In the genomic region with DNA sequence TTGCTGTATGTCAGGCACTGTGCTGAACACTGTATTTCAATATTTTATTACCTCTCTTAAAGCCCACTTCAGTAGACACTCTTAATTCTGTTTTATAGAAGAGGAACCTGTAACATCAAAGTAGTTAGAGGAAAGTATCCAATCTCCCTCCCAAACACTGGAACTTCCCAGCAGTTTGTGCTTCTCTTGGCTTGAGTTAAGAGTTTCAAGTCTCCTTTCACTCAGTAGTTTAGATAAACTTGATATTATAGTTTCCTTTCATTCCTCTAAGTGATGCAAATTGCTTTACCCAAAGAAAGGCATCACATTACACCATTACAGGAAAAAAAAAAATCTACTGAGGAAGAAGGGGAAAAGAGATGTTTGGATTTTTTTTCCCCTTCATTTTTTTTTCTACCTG, we compare ENCODE assay signal across 26 cellular contexts.
"Had no signal": no experiment of that assay in that cellular context is flagged by ENCODE, and none has a peak within 500 bp of the region (broad histone marks: within the 10 kb centered on the region; RNA-seq: fewer than 3 reads in every experiment).

No MANE protein-coding gene starts in this region.

- H3K27me3 Mint-ChIP-seq: activated B cell treated with CpG ODN at 0.5 μM for 24 hours; activated CD4-positive, alpha-beta T cell treated with anti-CD3 and anti-CD28 coated beads, Interleukin-2, amount 10 ng/mL, durations not matched to agents 24 days and 14 days had no signal

- H3K36me3 Mint-ChIP-seq: activated naive CD8-positive, alpha-beta T cell had no signal

- H3K9me3 Mint-ChIP-seq: activated B cell treated with CpG ODN at 0.5 μM for 24 hours; activated CD4-positive, alpha-beta memory T cell treated with anti-CD3 and anti-CD28 coated beads, Interleukin-2, amount 10 ng/mL, durations not matched to agents 7 days and 5 days; activated CD4-positive, alpha-beta T cell treated with anti-CD3 and anti-CD28 coated beads, Interleukin-2, amount 10 ng/mL, durations not matched to agents 24 days and 14 days; activated T-cell treated with anti-CD3 and anti-CD28 coated beads, Interleukin-2, amount 50 U/mL, for 24 hours; activated T-cell treated with anti-CD3 and anti-CD28 coated beads, Interleukin-2, amount 50 U/mL, for 72 hours; T-cell; T-helper 1 cell treated with Interleukin-12 subunit alpha and Interleukin-12 subunit beta and Interleukin-4 antibody, amounts not matched to agents 30 μg/mL and 1 μg/mL, for 36 hours had no signal

- H3K36me3 ChIP-seq: esophagus squamous epithelium, gastroesophageal sphincter, heart right ventricle, WERI-Rb-1 had no signal

- H3K4me3 ChIP-seq: body of pancreas, esophagus squamous epithelium, gastroesophageal sphincter, heart right ventricle had no signal

- H3K9me3 ChIP-seq: body of pancreas, esophagus squamous epithelium, gastroesophageal sphincter had no signal

- H3K4me1 ChIP-seq: body of pancreas, esophagus squamous epithelium, gastroesophageal sphincter had no signal

- H3K4me3 Mint-ChIP-seq: activated B cell treated with CpG ODN at 0.5 μM for 24 hours; activated CD4-positive, alpha-beta memory T cell treated with anti-CD3 and anti-CD28 coated beads, Interleukin-2, amount 10 ng/mL, durations not matched to agents 7 days and 5 days; activated CD4-positive, alpha-beta T cell treated with anti-CD3 and anti-CD28 coated beads, Interleukin-2, amount 10 ng/mL, durations not matched to agents 24 days and 14 days; activated naive CD8-positive, alpha-beta T cell; activated T-cell treated with anti-CD3 and anti-CD28 coated beads, Interleukin-2, amount 50 U/mL, for 24 hours; activated T-cell treated with anti-CD3 and anti-CD28 coated beads, Interleukin-2, amount 50 U/mL, for 72 hours; T-cell; T-helper 1 cell treated with Interleukin-12 subunit alpha and Interleukin-12 subunit beta and Interleukin-4 antibody, amounts not matched to agents 30 μg/mL and 1 μg/mL, for 36 hours had no signal

- H3K4me1 Mint-ChIP-seq: activated B cell treated with CpG ODN at 0.5 μM for 24 hours had no signal

- H3K27ac ChIP-seq: body of pancreas, epithelial cell of prostate, esophagus squamous epithelium, gastroesophageal sphincter, heart right ventricle, WERI-Rb-1 had no signal

- DNase-seq: activated B cell treated with CpG ODN at 0.5 μM for 24 hours; activated CD4-positive, alpha-beta memory T cell treated with anti-CD3 and anti-CD28 coated beads, Interleukin-2, amount 10 ng/mL, durations not matched to agents 7 days and 5 days; activated CD4-positive, alpha-beta T cell treated with anti-CD3 and anti-CD28 coated beads, Interleukin-2, amount 10 ng/mL, durations not matched to agents 24 days and 14 days; activated CD8-positive, alpha-beta memory T cell treated with anti-CD3 and anti-CD28 coated beads, Interleukin-2, amount 50 U/mL, for 48 hours; activated gamma-delta T cell; activated naive CD4-positive, alpha-beta T cell; activated naive CD4-positive, alpha-beta T cell treated with anti-CD3 and anti-CD28 coated beads, Interleukin-2, amount 50 U/mL, for 16 hours; activated T-cell treated with anti-CD3 and anti-CD28 coated beads for 4 hours; activated T-cell treated with anti-CD3 and anti-CD28 coated beads, Interleukin-2, amount 50 U/mL, for 24 hours; activated T-cell treated with anti-CD3 and anti-CD28 coated beads, Interleukin-2, amount 50 U/mL, for 72 hours; amniotic stem cell; anterior cingulate cortex; body of pancreas; cortex of kidney; dermis blood vessel endothelial cell; effector CD8-positive, alpha-beta T cell; esophagus squamous epithelium; foreskin melanocyte; heart right ventricle; T-cell; T1000; WERI-Rb-1 had no signal

- H3K27ac Mint-ChIP-seq: activated B cell treated with CpG ODN at 0.5 μM for 24 hours; activated CD4-positive, alpha-beta memory T cell treated with anti-CD3 and anti-CD28 coated beads, Interleukin-2, amount 10 ng/mL, durations not matched to agents 7 days and 5 days; activated CD4-positive, alpha-beta T cell treated with anti-CD3 and anti-CD28 coated beads, Interleukin-2, amount 10 ng/mL, durations not matched to agents 24 days and 14 days; activated naive CD8-positive, alpha-beta T cell; activated T-cell treated with anti-CD3 and anti-CD28 coated beads, Interleukin-2, amount 50 U/mL, for 24 hours; activated T-cell treated with anti-CD3 and anti-CD28 coated beads, Interleukin-2, amount 50 U/mL, for 72 hours; T-cell; T-helper 1 cell treated with Interleukin-12 subunit alpha and Interleukin-12 subunit beta and Interleukin-4 antibody, amounts not matched to agents 30 μg/mL and 1 μg/mL, for 36 hours had no signal
